ENCODE assay signal across 15 cellular contexts in the genomic region with DNA sequence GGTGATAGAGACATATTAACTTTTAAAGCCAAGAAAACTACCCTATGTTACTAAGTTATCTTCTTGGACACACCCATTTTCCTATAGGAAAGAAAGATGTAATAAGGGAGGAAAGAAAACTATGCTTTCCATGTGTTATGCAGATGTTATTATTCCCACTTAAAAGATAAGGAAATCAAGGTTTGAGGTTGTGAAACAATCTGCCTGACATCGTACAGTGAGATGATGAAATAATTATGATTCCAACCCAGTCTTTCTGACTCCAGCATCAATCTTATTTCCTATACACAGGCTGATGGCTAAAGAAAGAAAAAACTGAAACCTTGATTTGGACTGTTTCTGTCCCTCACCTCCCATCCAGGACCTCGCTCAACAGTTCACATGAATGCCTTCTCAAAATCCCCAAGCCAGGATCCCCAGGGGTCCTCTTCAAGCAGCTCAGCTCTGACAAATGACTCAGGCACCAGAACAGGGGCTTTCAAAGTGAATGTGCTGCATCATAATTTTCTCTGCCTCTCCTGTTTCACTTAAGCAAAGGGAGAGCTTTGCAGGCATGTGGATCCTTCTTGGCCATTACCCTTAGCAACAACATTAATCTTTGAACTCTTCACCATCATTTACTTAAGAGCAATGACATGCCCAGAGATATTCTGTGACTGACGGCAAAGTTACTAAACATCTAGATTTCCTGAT. TPM values are rescaled to one million over a fixed set of nuclear protein-coding genes. Genes with fewer than 3 reads are reported as not detected.
DNase-seq lines count a peak whose midpoint lies in the region; ATAC-seq and TF ChIP-seq lines count a peak whose summit lies in the region.
"Had no signal": no experiment of that assay in that cellular context is flagged by ENCODE, and none has a peak within 500 bp of the region (broad histone marks: within the 10 kb centered on the region; RNA-seq: fewer than 3 reads in every experiment).

No MANE protein-coding gene starts in this region.

- TF ChIP-seq CTCF in fibroblast of pulmonary artery (IDR thresholded peaks at IDR 0.05; ENCODE audit: low read length, missing control alignments), result no peak

- no peaks in the 10 kb centered on the region for H3K36me3 ChIP-seq in SJSA1
- H3K36me3 ChIP-seq in stomach smooth muscle (ENCODE audit: control insufficient read depth in 2 of 2, insufficient read depth in 2 of 2, low read length in 2 of 2), result no peaks in the 10 kb centered on the region

- H3K4me1 ChIP-seq in SJSA1 (replicated peaks) (peaks cover 44% of the 10 kb centered on the region), stomach smooth muscle (ENCODE audit: control insufficient read depth, insufficient read depth, low read length) (peaks cover 9% of the 10 kb centered on the region)

- H3K9me3 ChIP-seq in SJSA1 (replicated peaks) (no peaks in the 10 kb centered on the region), stomach smooth muscle (ENCODE audit: control insufficient read depth in 2 of 2, low read length in 2 of 2) (no peaks in the 10 kb centered on the region)
- H3K9me3 ChIP-seq: mucosa of descending colon had no signal

- peak overlapping the region; percentile 91 for H3K27ac ChIP-seq in SJSA1
- H3K27ac ChIP-seq in stomach smooth muscle (ENCODE audit: low read length), result no peak overlapping the region
- H3K27ac ChIP-seq: 22Rv1 had no signal

- DNase-seq in DMS 273 treated with DMSO at 0.1 percent for 48 hours (lab: John Stamatoyannopoulos, UW) (peak; percentile 0), DMS 273 (lab: John Stamatoyannopoulos, UW; ENCODE audit: unreplicated experiment) (no peak), SJSA1 (ENCODE audit: low read depth in 1 of 2, low spot score in 2 of 2) (peak in 1 of 2 experiments; percentile 64), fibroblast of pulmonary artery (ENCODE audit: low read depth) (peak; percentile 77), NCI-H526 treated with DMSO at 0.1 percent for 48 hours (lab: John Stamatoyannopoulos, UW) (no peak), islet precursor cell (no peak)
- DNase-seq: activated CD4-positive, CD25-positive, alpha-beta regulatory T cell; activated T-cell treated with anti-CD3 and anti-CD28 coated beads, Interleukin-2, amount 50 U/mL, for 72 hours; caudate nucleus; DND-41; mucosa of descending colon; stimulated activated naive CD4-positive, alpha-beta T cell treated with Interleukin-2 at 50 U/mL for 16 hours had no signal

- no peaks in the 10 kb centered on the region for H3K27me3 ChIP-seq in SJSA1 (replicated peaks)
- H3K27me3 ChIP-seq in stomach smooth muscle (ENCODE audit: control insufficient read depth in 1 of 2, insufficient read depth in 2 of 2, low read length in 2 of 2), result no peaks in the 10 kb centered on the region

- H3K4me3 ChIP-seq in SJSA1 (no peak overlapping the region), fibroblast of pulmonary artery (replicated peaks; ENCODE audit: low read depth, low read length) (no peak overlapping the region), stomach smooth muscle (ENCODE audit: low read length in 2 of 2) (peak overlapping the region; percentile 15 to 23)
- H3K4me3 ChIP-seq: mucosa of descending colon had no signal

- peak overlapping the region in 1 of 2 donors; percentile 50 for H3K9ac ChIP-seq in stomach smooth muscle (ENCODE audit: low read length in 2 of 2)

- no peak for ATAC-seq in GM21825 (IDR thresholded peaks at IDR 0.05; ENCODE audit: unreplicated experiment)
- ATAC-seq: activated T-cell treated with anti-CD3 and anti-CD28 coated beads, Interleukin-2, amount 50 U/mL, for 72 hours; mucosa of descending colon had no signal

RNA-seq across cellular contexts. Expression of a gene that starts 12.4 kb away (rescaled TPM):
- total RNA-seq in SJSA1 (2014; rRNA removed; shearing (Covaris generic)), result 378 and 579 TPM in 2 replicates

RNA-seq across cellular contexts. Expression of a gene that starts 54.7 kb away (rescaled TPM):
- 16.6 and 19.5 TPM in 2 replicates for total RNA-seq in SJSA1 (2014; rRNA removed; shearing (Covaris generic))

Comparison
In these comparisons a context has a peak if more than half of its experiments do, and no peak if none do; other contexts are left out.
1. DNase-seq: peak in DMS 273 treated with DMSO at 0.1 percent for 48 hours (single experiment) and fibroblast of pulmonary artery (single experiment); none in DMS 273 (single experiment), NCI-H526 treated with DMSO at 0.1 percent for 48 hours (single experiment) and islet precursor cell (single experiment).
2. H3K4me3 ChIP-seq: peak in stomach smooth muscle (2 of 2); none in SJSA1 (single experiment) and fibroblast of pulmonary artery (single experiment).